ENCODE assay signal across 9 cellular contexts in genomic region chr18:67273288-67273687, GRCh38.
"Had no signal": no experiment of that assay in that cellular context is flagged by ENCODE, and none has a peak within 500 bp of the region (broad histone marks: within the 10 kb centered on the region; RNA-seq: fewer than 3 reads in every experiment).

No MANE protein-coding gene starts in this region.

- H3K27ac ChIP-seq: HL-60 had no signal

- H3K9me3 Mint-ChIP-seq: GM23338, HFFc6 had no signal

- H3K27me3 Mint-ChIP-seq: IgD-negative memory B cell had no signal

- H3K36me3 Mint-ChIP-seq: IgD-negative memory B cell had no signal

- H3K4me3 Mint-ChIP-seq: GM23338, HFFc6, IgD-negative memory B cell had no signal

- H3K4me1 Mint-ChIP-seq: IgD-negative memory B cell had no signal

- H3K4me3 ChIP-seq: GM23338, HAP-1 had no signal

- H3K4me1 ChIP-seq: HAP-1 had no signal

- H3K4me2 ChIP-seq: GM23338 had no signal

- H3K9me3 ChIP-seq: HAP-1 had no signal

- H3K36me3 ChIP-seq: HAP-1 had no signal

- ATAC-seq: GM23338, HCT116, HepG2 had no signal

- DNase-seq: H7, HFFc6, KBM-7 had no signal

- H2AFZ ChIP-seq: GM23338 had no signal

- H3K27ac Mint-ChIP-seq: GM23338, HFFc6, IgD-negative memory B cell had no signal
